10 cellular contexts compared by ENCODE assay signal in genomic region chr14:31926652-31927347, GRCh38.
DNase-seq lines count a peak whose midpoint lies in the region; ATAC-seq and TF ChIP-seq lines count a peak whose summit lies in the region.
"Had no signal": no experiment of that assay in that cellular context is flagged by ENCODE, and none has a peak within 500 bp of the region (broad histone marks: within the 10 kb centered on the region; RNA-seq: fewer than 3 reads in every experiment).

No MANE protein-coding gene starts in this region.

- no peak overlapping the region for H3K4ac ChIP-seq in neuronal stem cell (ENCODE audit: low read length)

- no peak overlapping the region for H2BK12ac ChIP-seq in neuronal stem cell (ENCODE audit: low read length)

- H2BK15ac ChIP-seq in neuronal stem cell (ENCODE audit: low read length) = no peak overlapping the region

- ATAC-seq in heart right ventricle (peak; percentile 70 to 91 (median 83)), GM18868 (IDR thresholded peaks at IDR 0.05; ENCODE audit: unreplicated experiment) (no peak)

- no peaks in the 10 kb centered on the region for H3K36me3 Mint-ChIP-seq in activated naive CD4-positive, alpha-beta T cell treated with anti-CD3 and anti-CD28 coated beads for 36 hours (ENCODE audit: low read depth)

- DNase-seq in activated naive CD4-positive, alpha-beta T cell treated with anti-CD3 and anti-CD28 coated beads for 36 hours = no peak
- DNase-seq in activated naive CD4-positive, alpha-beta T cell treated with Interleukin-2 at 50 U/mL for 16 hours = no peak
- DNase-seq in heart right ventricle (peak; percentile 45 to 47), neuronal stem cell (ENCODE audit: low spot score) (no peak), vagina (ENCODE audit: extremely low spot score in 2 of 2) (no peak), NCI-H1048 (lab: John Stamatoyannopoulos, UW) (no peak), OCI-M2 (lab: John Stamatoyannopoulos, UW; ENCODE audit: unreplicated experiment) (no peak)
- DNase-seq: activated effector memory CD4-positive, alpha-beta T cell treated with Interleukin-2 at 50 U/mL for 16 hours; testis had no signal

- H3K9me3 Mint-ChIP-seq in activated naive CD4-positive, alpha-beta T cell treated with anti-CD3 and anti-CD28 coated beads for 36 hours = no peaks in the 10 kb centered on the region

- 38 to 42% methylated on average over 6 of the region's 6 CpGs for WGBS in heart right ventricle, 2 donors
- no CpG with 5 or more reads among the region's 6 CpGs for WGBS in neuronal stem cell (ENCODE audit: extremely low coverage in 2 of 2, insufficient read length in 2 of 2, insufficient replicate concordance in 1 of 2), 2 donors

- no peak overlapping the region for H3K9ac ChIP-seq in neuronal stem cell (ENCODE audit: low read depth, low read length, poor library complexity)

- CTCF ChIA-PET in activated naive CD4-positive, alpha-beta T cell treated with anti-CD3 and anti-CD28 coated beads for 36 hours (lab: Charles Lee) = interaction anchor here (0.6 to 7.5 kb wide), 23 partner anchors 10 to 543 kb away, joined by 3 to 80 read pairs (median 4); no protein-coding TSS in a partner anchor

- H3K4me1 ChIP-seq in heart right ventricle = peaks cover 5 to 49% (median 36%) of the 10 kb centered on the region in 9 donors
- peaks cover 2 to 11% of the 10 kb centered on the region in 2 donors for H3K4me1 ChIP-seq in neuronal stem cell (ENCODE audit: control insufficient read depth in 2 of 2, insufficient read depth in 1 of 2, low read depth in 1 of 2, low read length in 2 of 2)
- H3K4me1 ChIP-seq in vagina = peaks cover 17% of the 10 kb centered on the region
- H3K4me1 ChIP-seq: testis had no signal

- H3K18ac ChIP-seq in neuronal stem cell (ENCODE audit: low read length) = no peak overlapping the region

- H3K9me3 ChIP-seq in heart right ventricle = no peaks in the 10 kb centered on the region
- H3K9me3 ChIP-seq in neuronal stem cell (replicated peaks in 1 of 2; ENCODE audit: control insufficient read depth in 2 of 2, insufficient read depth in 1 of 2, low read depth in 1 of 2, low read length in 2 of 2) = no peaks in the 10 kb centered on the region
- H3K9me3 ChIP-seq in vagina = no peaks in the 10 kb centered on the region
- H3K9me3 ChIP-seq: testis had no signal

- no peak overlapping the region for H2BK120ac ChIP-seq in neuronal stem cell (ENCODE audit: low read depth, low read length)

- H3K36me3 ChIP-seq in heart right ventricle = no peaks in the 10 kb centered on the region
- H3K36me3 ChIP-seq in neuronal stem cell (replicated peaks in 1 of 2; ENCODE audit: control insufficient read depth in 2 of 2, insufficient read depth in 2 of 2, low read length in 2 of 2) = no peaks in the 10 kb centered on the region
- no peaks in the 10 kb centered on the region for H3K36me3 ChIP-seq in vagina

- peak overlapping the region; percentile 70 to 92 (median 84) for H3K27ac ChIP-seq in heart right ventricle
- no peak overlapping the region for H3K27ac ChIP-seq in neuronal stem cell (replicated peaks; ENCODE audit: low read length)
- peak overlapping the region; percentile 62 for H3K27ac ChIP-seq in vagina

- H3K27me3 ChIP-seq in heart right ventricle = no peaks in the 10 kb centered on the region
- H3K27me3 ChIP-seq in neuronal stem cell (ENCODE audit: control insufficient read depth in 3 of 3, insufficient read depth in 3 of 3, low read depth in 1 of 3, low read length in 3 of 3) = no peaks in the 10 kb centered on the region
- no peaks in the 10 kb centered on the region for H3K27me3 ChIP-seq in vagina
- H3K27me3 ChIP-seq: testis had no signal

- intact Hi-C loops in activated naive CD4-positive, alpha-beta T cell treated with anti-CD3 and anti-CD28 coated beads for 36 hours (cut with micrococcal nuclease) = loop anchor here (1.0 to 10.0 kb wide), 9 partner anchors 11 to 634 kb away; partner anchors contain the start of genes NUBPL and RNU6-8
- intact Hi-C loops in heart right ventricle (cut with DNase I) (loop anchor here in 3 of 10 donors (5.0 to 10.0 kb wide), 4 partner anchors 151 to 548 kb away; partner anchors contain the start of genes ARHGAP5 (in 1 of the 3) and NUBPL (in 1 of the 3)), vagina (cut with DNase I) (no loop called here)

- peak overlapping the region; percentile 54 for H3K27ac Mint-ChIP-seq in activated naive CD4-positive, alpha-beta T cell treated with anti-CD3 and anti-CD28 coated beads for 36 hours

- H2AK5ac ChIP-seq in neuronal stem cell (ENCODE audit: low read depth, low read length) = no peak overlapping the region

- H3K4me1 Mint-ChIP-seq in activated naive CD4-positive, alpha-beta T cell treated with anti-CD3 and anti-CD28 coated beads for 36 hours (ENCODE audit: low read depth) = peaks cover 21% of the 10 kb centered on the region

- H3K14ac ChIP-seq in neuronal stem cell (ENCODE audit: low read length) = no peak overlapping the region

- no peak overlapping the region for H2BK5ac ChIP-seq in neuronal stem cell (ENCODE audit: low read length)

- peak overlapping the region; percentile 72 for H2AFZ ChIP-seq in neuronal stem cell (ENCODE audit: low read length)

- no peak overlapping the region for H4K91ac ChIP-seq in neuronal stem cell (ENCODE audit: low read depth, low read length, poor library complexity)

- no peak overlapping the region for H3K4me2 ChIP-seq in neuronal stem cell (ENCODE audit: insufficient read depth, low read length, poor library complexity, severe bottlenecking)

- no peak overlapping the region for H3K23ac ChIP-seq in neuronal stem cell (ENCODE audit: low read depth, low read length, poor library complexity)

- H3K79me1 ChIP-seq in neuronal stem cell (ENCODE audit: low read depth, low read length) = no peaks in the 10 kb centered on the region

- no peak for TF ChIP-seq POLR2A in vagina (IDR thresholded peaks at IDR 0.05)

- no peaks in the 10 kb centered on the region for H3K27me3 Mint-ChIP-seq in activated naive CD4-positive, alpha-beta T cell treated with anti-CD3 and anti-CD28 coated beads for 36 hours (ENCODE audit: low read depth)

- H4K8ac ChIP-seq in neuronal stem cell (ENCODE audit: low read depth, low read length) = no peak overlapping the region

- TF ChIP-seq CTCF in heart right ventricle (IDR thresholded peaks at IDR 0.05) (no peak), vagina (IDR thresholded peaks at IDR 0.05) (no peak)

- no peak overlapping the region for H3K4me3 Mint-ChIP-seq in activated naive CD4-positive, alpha-beta T cell treated with anti-CD3 and anti-CD28 coated beads for 36 hours

- no peak overlapping the region for H3K4me3 ChIP-seq in heart right ventricle
- no peak overlapping the region for H3K4me3 ChIP-seq in neuronal stem cell (ENCODE audit: low read length in 2 of 2)
- no peak overlapping the region for H3K4me3 ChIP-seq in vagina
- H3K4me3 ChIP-seq: testis had no signal

Comparison
In these comparisons a context has a peak if more than half of its experiments do, and no peak if none do; other contexts are left out.
1. DNase-seq: peak in heart right ventricle (2 of 2); none in activated naive CD4-positive, alpha-beta T cell treated with anti-CD3 and anti-CD28 coated beads for 36 hours (single experiment), activated naive CD4-positive, alpha-beta T cell treated with Interleukin-2 at 50 U/mL for 16 hours (single experiment), neuronal stem cell (single experiment), vagina (0 of 2), NCI-H1048 (single experiment) and OCI-M2 (single experiment).